26 cellular contexts compared by ENCODE assay signal in genomic region chr21:32732544-32732943, GRCh38. TPM values are rescaled to one million over a fixed set of nuclear protein-coding genes. Genes with fewer than 3 reads are reported as not detected.
DNase-seq lines count a peak whose midpoint lies in the region; TF ChIP-seq lines count a peak whose summit lies in the region.
"Had no signal": no experiment of that assay in that cellular context is flagged by ENCODE, and none has a peak within 500 bp of the region (broad histone marks: within the 10 kb centered on the region; RNA-seq: fewer than 3 reads in every experiment).

No MANE protein-coding gene starts in this region.

- no peak overlapping the region for H3K27ac Mint-ChIP-seq in MCF 10A (ENCODE audit: low read depth, unreplicated experiment)

- intact Hi-C loops in MCF 10A (cut with micrococcal nuclease): no loop called here
- intact Hi-C loops in left ventricle myocardium inferior (cut with micrococcal nuclease): no loop called here

- H3K4me1 Mint-ChIP-seq in MCF 10A (ENCODE audit: insufficient read depth, unreplicated experiment): peaks cover 7% of the 10 kb centered on the region

- H3K36me3 ChIP-seq in mesendoderm (ENCODE audit: control insufficient read depth, insufficient read depth, low read length) (peaks cover 3% of the 10 kb centered on the region), left ventricle myocardium inferior (peaks cover 41% of the 10 kb centered on the region)

- no peak overlapping the region for H2AK5ac ChIP-seq in mesendoderm (ENCODE audit: low read length)

- H3K36me3 Mint-ChIP-seq in MCF 10A (ENCODE audit: insufficient read depth, unreplicated experiment): peaks cover 30% of the 10 kb centered on the region

- H3K79me2 ChIP-seq in mesendoderm (ENCODE audit: control insufficient read depth, insufficient read depth, low read length): no peaks in the 10 kb centered on the region

- POLR2A ChIA-PET in MCF 10A (lab: Yijun Ruan, JAX): interaction anchor here (1.0 to 2.1 kb wide), 2 partner anchors 23 to 39 kb away, joined by 4 to 11 read pairs; partner anchors contain the start of gene PAXBP1

- no peak overlapping the region for H2BK15ac ChIP-seq in mesendoderm (replicated peaks; ENCODE audit: low read depth)

- no peak overlapping the region for H3K4me3 Mint-ChIP-seq in MCF 10A (ENCODE audit: unreplicated experiment)
- H3K4me3 Mint-ChIP-seq: central memory CD8-positive, alpha-beta T cell had no signal

- H3K18ac ChIP-seq in mesendoderm (ENCODE audit: low read length): no peak overlapping the region

- H3K4me3 ChIP-seq in mesendoderm (ENCODE audit: low read length) (no peak overlapping the region), left ventricle myocardium inferior (no peak overlapping the region)
- H3K4me3 ChIP-seq: adrenal gland, BLaER1, SJCRH30, transverse colon had no signal

- no peak overlapping the region for H3K56ac ChIP-seq in mesendoderm (ENCODE audit: low read length)

- H3K23ac ChIP-seq in mesendoderm (ENCODE audit: low read length): no peak overlapping the region

- H3K9me3 Mint-ChIP-seq in MCF 10A (ENCODE audit: unreplicated experiment): no peaks in the 10 kb centered on the region
- H3K9me3 Mint-ChIP-seq: central memory CD8-positive, alpha-beta T cell had no signal

- BruUV-seq in MCF 10A (replicated peaks; lab: Mats Ljungman, UMichigan): no TSS peak

- no peaks in the 10 kb centered on the region for H3K27me3 ChIP-seq in mesendoderm (ENCODE audit: insufficient read depth, low read length, poor library complexity)
- no peaks in the 10 kb centered on the region for H3K27me3 ChIP-seq in left ventricle myocardium inferior (ENCODE audit: low read depth)
- H3K27me3 ChIP-seq: adrenal gland, BLaER1, SJCRH30, transverse colon had no signal

- H3K9ac ChIP-seq in mesendoderm (ENCODE audit: low read length): no peak overlapping the region
- H3K9ac ChIP-seq: BLaER1 had no signal

- no peak overlapping the region for H2BK5ac ChIP-seq in mesendoderm (ENCODE audit: low read length)

- H3K27me3 Mint-ChIP-seq in MCF 10A (ENCODE audit: insufficient read depth, unreplicated experiment): no peaks in the 10 kb centered on the region
- H3K27me3 Mint-ChIP-seq: central memory CD8-positive, alpha-beta T cell had no signal

- no peak overlapping the region for H4K8ac ChIP-seq in mesendoderm (ENCODE audit: low read depth, low read length)

- peak; percentile 4 to 86 for DNase-seq in T47D (ENCODE audit: low read depth in 1 of 2, low spot score in 1 of 2)
- DNase-seq in MCF 10A (ENCODE audit: unreplicated experiment): no peak
- DNase-seq in RPMI7951 (ENCODE audit: low read depth): peak; percentile 2
- DNase-seq in mesendoderm: peak; percentile 32
- no peak for DNase-seq in NCI-H146 treated with DMSO at 0.1 percent for 48 hours (lab: John Stamatoyannopoulos, UW; ENCODE audit: unreplicated experiment)
- DNase-seq in left ventricle myocardium inferior: no peak
- no peak for DNase-seq in NCI-H1048 (lab: John Stamatoyannopoulos, UW)
- DNase-seq: activated CD4-positive, alpha-beta T cell treated with anti-CD3 and anti-CD28 coated beads for 1 hour; activated gamma-delta T cell treated with Interleukin-2 at 50 U/mL for 16 hours; adrenal gland; DMS79 treated with DMSO at 0.1 percent for 48 hours; GF-D8; HCEC 1CT; head of caudate nucleus; Karpas-422; left ventricle myocardium superior; MV-4-11; NCI-H1436 treated with DMSO at 0.1 percent for 48 hours; NCI-H345; NCI-H69; occipital lobe; T-helper 1 cell; transverse colon had no signal

- H4K5ac ChIP-seq in mesendoderm (ENCODE audit: low read length): no peak overlapping the region

- H3K4me1 ChIP-seq in mesendoderm (ENCODE audit: control insufficient read depth, low read depth, low read length): no peaks in the 10 kb centered on the region
- H3K4me1 ChIP-seq in left ventricle myocardium inferior: peaks cover 13% of the 10 kb centered on the region
- H3K4me1 ChIP-seq: SJCRH30 had no signal

- H2BK120ac ChIP-seq in mesendoderm (ENCODE audit: low read depth, low read length): no peak overlapping the region

- no CpG with 5 or more reads among the region's 3 CpGs for WGBS in mesendoderm (ENCODE audit: extremely low coverage, insufficient coverage, low lambda C conversion rate)

- no peaks in the 10 kb centered on the region for H3K9me3 ChIP-seq in left ventricle myocardium inferior (replicated peaks)
- H3K9me3 ChIP-seq: adrenal gland, BLaER1, SJCRH30, transverse colon had no signal

- in situ Hi-C loops in T47D (cut with HindIII; ENCODE audit: low pct_unique_long_range_greater_than_20kb, low sequenced_read_pairs): no loop called here

- no peaks in the 10 kb centered on the region for H3K79me1 ChIP-seq in mesendoderm (ENCODE audit: low read length)

- H3K27ac ChIP-seq in mesendoderm (ENCODE audit: low read depth, low read length) (no peak overlapping the region), left ventricle myocardium inferior (replicated peaks) (no peak overlapping the region)
- H3K27ac ChIP-seq: adrenal gland, BLaER1, SJCRH30, transverse colon had no signal

- TF ChIP-seq CTCF in MCF 10A (IDR thresholded peaks at IDR 0.05; ENCODE audit: unreplicated experiment) (no peak), left ventricle myocardium inferior (IDR thresholded peaks at IDR 0.05; ENCODE audit: borderline replicate concordance) (no peak)

- no peak overlapping the region for H3K4me2 ChIP-seq in mesendoderm (ENCODE audit: low read length)
- H3K4me2 ChIP-seq: BLaER1 had no signal

- CTCF ChIA-PET in MCF 10A (lab: Yijun Ruan, JAX): no interaction called here

- no peak overlapping the region for H3K4ac ChIP-seq in mesendoderm (ENCODE audit: low read depth, low read length)

RNA-seq across cellular contexts. Expression of gene SYNJ1, which starts 4.7 kb away (rescaled TPM):
- total RNA-seq in MCF 10A (2022) (9.4 and 9.7 TPM in 2 replicates), left ventricle myocardium inferior (12.3 TPM)
- total RNA-seq in RPMI7951 (2014; rRNA removed; shearing (Covaris generic)): 5.0 and 7.1 TPM in 2 replicates
- 2.8 TPM for polyA plus RNA-seq in mesendoderm (2013, experiment 1 of 2)
- polyA plus RNA-seq in mesendoderm (2013, experiment 2 of 2): 3.4 TPM

RNA-seq across cellular contexts. Expression of gene PAXBP1, which starts 39.0 kb away (rescaled TPM):
- total RNA-seq in MCF 10A (2022): 33.0 and 39.5 TPM in 2 replicates
- total RNA-seq in RPMI7951 (2014; rRNA removed; shearing (Covaris generic)): 11.4 and 15.3 TPM in 2 replicates
- 37.8 TPM for polyA plus RNA-seq in mesendoderm (2013, experiment 1 of 2)
- polyA plus RNA-seq in mesendoderm (2013, experiment 2 of 2): 38.3 TPM
- total RNA-seq in left ventricle myocardium inferior: 10.7 TPM

Comparison
In these comparisons a context has a peak if more than half of its experiments do, and no peak if none do; other contexts are left out.
1. DNase-seq: peak in T47D (2 of 2), RPMI7951 (single experiment) and mesendoderm (single experiment); none in MCF 10A (single experiment), NCI-H146 treated with DMSO at 0.1 percent for 48 hours (single experiment), left ventricle myocardium inferior (single experiment) and NCI-H1048 (single experiment).